ENCODE assay signal across 8 cellular contexts in the genomic region with DNA sequence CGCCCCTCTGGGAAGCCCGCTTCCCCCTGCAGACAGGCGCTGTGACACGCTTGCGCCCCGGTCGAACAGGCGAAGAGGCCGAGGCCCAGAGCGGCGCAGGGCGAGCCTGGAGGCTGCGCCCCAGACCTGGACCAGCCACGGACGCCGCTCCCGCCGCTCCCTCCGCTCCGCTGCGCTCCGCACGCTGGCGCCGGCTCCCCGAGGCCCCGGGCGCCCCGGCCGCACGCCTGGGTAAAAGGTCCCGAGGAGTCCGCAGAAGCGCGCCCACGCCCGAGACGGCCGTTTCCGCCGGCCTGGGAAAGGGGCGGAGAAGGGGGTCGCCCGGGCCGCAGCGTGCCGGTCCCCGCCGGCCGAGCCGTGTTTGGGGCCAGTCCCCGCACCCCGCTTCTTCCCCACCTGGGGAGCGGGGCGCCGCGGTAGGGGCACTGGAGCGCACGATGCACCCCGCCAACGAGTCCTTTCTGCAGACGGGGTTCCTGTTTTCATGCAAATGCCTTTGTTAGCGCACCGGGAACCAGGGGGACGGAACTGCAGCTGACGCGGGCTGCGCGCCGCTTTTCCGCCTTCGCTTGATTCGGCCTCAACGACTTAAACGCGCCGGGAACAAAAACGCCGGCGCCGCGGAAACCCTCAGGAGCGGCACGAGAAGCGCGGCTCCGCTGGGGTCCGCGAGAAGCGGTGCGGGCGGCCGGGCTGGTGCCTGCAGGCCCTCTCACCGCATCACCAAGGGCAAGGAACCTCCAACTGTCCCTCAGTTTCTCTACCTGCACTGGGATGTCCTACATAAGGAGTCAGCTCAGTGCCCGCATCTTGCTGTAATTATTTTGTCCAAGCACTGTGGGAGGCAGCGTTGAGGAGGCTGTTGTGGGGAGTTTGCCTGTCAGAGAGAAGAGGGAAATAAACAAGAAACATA.
DNase-seq lines count a peak whose midpoint lies in the region; ATAC-seq and TF ChIP-seq lines count a peak whose summit lies in the region.

No MANE protein-coding gene starts in this region.

- no peaks in the 10 kb centered on the region for H3K9me3 Mint-ChIP-seq in chondrocyte (ENCODE audit: low read depth)

- H3K27ac ChIP-seq in BLaER1 treated with 17β-estradiol and CSF1 and Interleukin-3, amounts not matched to agents 10 nM and 100 nM: peak overlapping the region; percentile 73 to 98 (median 95)
- no peak overlapping the region for H3K27ac ChIP-seq in PC-9

- H3K9me2 ChIP-seq in PC-9 (ENCODE audit: insufficient read depth): no peaks in the 10 kb centered on the region

- peak overlapping the region; percentile 80 to 99 (median 95) for H3K4me2 ChIP-seq in BLaER1 treated with 17β-estradiol and CSF1 and Interleukin-3, amounts not matched to agents 10 nM and 100 nM
- peak overlapping the region; percentile 68 for H3K4me2 ChIP-seq in PC-9

- peaks cover 25 to 65% (median 41%) of the 10 kb centered on the region in 10 experiments for H3K4me1 ChIP-seq in BLaER1 treated with 17β-estradiol and CSF1 and Interleukin-3, amounts not matched to agents 10 nM and 100 nM
- peaks cover 20% of the 10 kb centered on the region for H3K4me1 ChIP-seq in PC-9 (replicated peaks; ENCODE audit: insufficient read depth)

- POLR2A ChIA-PET in PC-9 (lab: Charles Lee; ENCODE audit: unreplicated experiment): no interaction called here

- no peak for TF ChIP-seq CTCF in PC-9 (conservative IDR thresholded peaks at IDR 0.05)
- no peak for TF ChIP-seq CTCF in chondrocyte (IDR thresholded peaks at IDR 0.05)

- peak overlapping the region; percentile 85 to 96 (median 92) for H3K9ac ChIP-seq in BLaER1 treated with 17β-estradiol and CSF1 and Interleukin-3, amounts not matched to agents 10 nM and 100 nM

- H4K20me1 ChIP-seq in BLaER1 treated with 17β-estradiol and CSF1 and Interleukin-3, amounts not matched to agents 10 nM and 100 nM: no peaks in the 10 kb centered on the region
- H4K20me1 ChIP-seq in PC-9 (ENCODE audit: insufficient read depth): no peaks in the 10 kb centered on the region

- H3K36me3 Mint-ChIP-seq in chondrocyte (ENCODE audit: low read depth): no peaks in the 10 kb centered on the region

- H3K9me3 ChIP-seq in BLaER1 treated with 17β-estradiol and CSF1 and Interleukin-3, amounts not matched to agents 10 nM and 100 nM (replicated peaks in 1 of 11): no peaks in the 10 kb centered on the region
- no peaks in the 10 kb centered on the region for H3K9me3 ChIP-seq in PC-9 (ENCODE audit: insufficient read depth, low read depth)

- peak overlapping the region; percentile 82 for H3K4me3 Mint-ChIP-seq in chondrocyte (ENCODE audit: unreplicated experiment)

- no peak for DNase-seq in PC-9
- DNase-seq in chondrocyte (ENCODE audit: low spot score): no peak
- peak; percentile 69 for DNase-seq in kidney tubule cell (ENCODE audit: low spot score)
- peak; percentile 42 for DNase-seq in stimulated activated CD8-positive, alpha-beta memory T cell treated with anti-CD3 and anti-CD28 coated beads, Interleukin-4, amount 100 ng/mL, for 48 hours
- no peak for DNase-seq in NCI-H1694 treated with DMSO at 0.1 percent for 48 hours (lab: John Stamatoyannopoulos, UW)
- DNase-seq in NCI-H1092 (lab: John Stamatoyannopoulos, UW): no peak

- no TSS peak for BruUV-seq in PC-9 (replicated peaks; lab: Mats Ljungman, UMichigan)

- peaks cover 41% of the 10 kb centered on the region for H3K4me1 Mint-ChIP-seq in chondrocyte (ENCODE audit: low read depth)

- no peaks in the 10 kb centered on the region for H3K79me2 ChIP-seq in PC-9 (ENCODE audit: low read depth)

- H3K36me3 ChIP-seq in BLaER1 treated with 17β-estradiol and CSF1 and Interleukin-3, amounts not matched to agents 10 nM and 100 nM: no peaks in the 10 kb centered on the region
- H3K36me3 ChIP-seq in PC-9 (ENCODE audit: low read depth): no peaks in the 10 kb centered on the region

- no peaks in the 10 kb centered on the region for H3K27me3 Mint-ChIP-seq in chondrocyte (ENCODE audit: low read depth)

- peak overlapping the region; percentile 61 to 76 (median 74) for H3K4me3 ChIP-seq in BLaER1 treated with 17β-estradiol and CSF1 and Interleukin-3, amounts not matched to agents 10 nM and 100 nM
- H3K4me3 ChIP-seq in PC-9: peak overlapping the region; percentile 54; the same call in 1 of the 2 replicates

- peak overlapping the region; percentile 28 for H2AFZ ChIP-seq in PC-9

- intact Hi-C loops in PC-9 (cut with micrococcal nuclease; ENCODE audit: unreplicated experiment): loop anchor here (2.0 to 10.0 kb wide), 6 partner anchors 94 to 479 kb away; a partner anchor contains a TSS

- ATAC-seq in GM21576 (IDR thresholded peaks at IDR 0.05; ENCODE audit: unreplicated experiment): peak; percentile 54

- H3K27me3 ChIP-seq in BLaER1 treated with 17β-estradiol and CSF1 and Interleukin-3, amounts not matched to agents 10 nM and 100 nM: peaks cover 0 to 7% (median 0%) of the 10 kb centered on the region in 11 experiments; a peak in 3 of 22 replicates
- no peaks in the 10 kb centered on the region for H3K27me3 ChIP-seq in PC-9 (ENCODE audit: insufficient read depth, low read depth)

- CTCF ChIA-PET in PC-9 (lab: Charles Lee): no interaction called here

- H3K27ac Mint-ChIP-seq in chondrocyte (ENCODE audit: unreplicated experiment): no peak overlapping the region

- peaks cover 5% of the 10 kb centered on the region; the same call in 1 of the 2 replicates for H3F3A ChIP-seq in PC-9 (ENCODE audit: insufficient read depth, low read depth)

Comparison
In these comparisons a context has a peak if more than half of its experiments do, and no peak if none do; other contexts are left out.
1. DNase-seq: peak in kidney tubule cell (single experiment) and stimulated activated CD8-positive, alpha-beta memory T cell treated with anti-CD3 and anti-CD28 coated beads, Interleukin-4, amount 100 ng/mL, for 48 hours (single experiment); none in PC-9 (0 of 2), chondrocyte (single experiment), NCI-H1694 treated with DMSO at 0.1 percent for 48 hours (single experiment) and NCI-H1092 (single experiment).